21 cellular contexts compared by ENCODE assay signal in genomic region chr15:23860846-23861245, GRCh38.
DNase-seq lines count a peak whose midpoint lies in the region; ATAC-seq and TF ChIP-seq lines count a peak whose summit lies in the region.
"Had no signal": no experiment of that assay in that cellular context is flagged by ENCODE, and none has a peak within 500 bp of the region (broad histone marks: within the 10 kb centered on the region; RNA-seq: fewer than 3 reads in every experiment).

No MANE protein-coding gene starts in this region.

- H3K4me1 ChIP-seq in GM23338 (ENCODE audit: insufficient read depth) (0 out of 2 replicates have a peak, but pooled peaks cover 6% of the 10 kb centered on the region), HUES64 (ENCODE audit: insufficient read depth, low read length) (peaks cover 6% of the 10 kb centered on the region; the same call in 1 of the 2 replicates), iPS-18a (ENCODE audit: control insufficient read depth, low read depth, low read length) (peaks cover 15% of the 10 kb centered on the region), neural progenitor cell (peaks cover 27% of the 10 kb centered on the region), MM.1S (ENCODE audit: low read length) (peaks cover 10% of the 10 kb centered on the region)
- H3K4me1 ChIP-seq: SJSA1 had no signal

- H3K4me2 ChIP-seq in GM23338 (no peak overlapping the region), neural progenitor cell (peak overlapping the region; percentile 42), MM.1S (ENCODE audit: low read depth, low read length) (no peak overlapping the region)

- H3K27me3 Mint-ChIP-seq in GM23338 (ENCODE audit: insufficient read depth, low read depth, poor library complexity) = peaks cover 8% of the 10 kb centered on the region
- peaks cover 3% of the 10 kb centered on the region for H3K27me3 Mint-ChIP-seq in neural progenitor cell (ENCODE audit: insufficient read depth, low read depth)

- TF ChIP-seq CTCF in GM23338 (conservative IDR thresholded peaks at IDR 0.05; ENCODE audit: low read depth in 2 of 2) (no peak), neural progenitor cell (IDR thresholded peaks at IDR 0.05) (no peak), MM.1S (IDR thresholded peaks at IDR 0.05; ENCODE audit: low read length) (no peak)

- H2AFZ ChIP-seq in GM23338 (no peak overlapping the region; the same call in 1 of the 2 replicates), neural progenitor cell (replicated peaks) (peak overlapping the region; percentile 65), MM.1S (ENCODE audit: low read length) (no peak overlapping the region)

- H3K27me3 ChIP-seq in GM23338 (ENCODE audit: insufficient read depth) (no peaks in the 10 kb centered on the region), HUES64 (ENCODE audit: insufficient read depth, low read length) (no peaks in the 10 kb centered on the region), iPS-18a (ENCODE audit: control insufficient read depth, insufficient read depth, low read length) (no peaks in the 10 kb centered on the region), neural progenitor cell (no peaks in the 10 kb centered on the region), MM.1S (replicated peaks; ENCODE audit: insufficient read depth, low read length) (no peaks in the 10 kb centered on the region)
- H3K27me3 ChIP-seq: SJSA1 had no signal

- DNase-seq in GM23338 (ENCODE audit: low spot score) (no peak), neural progenitor cell (ENCODE audit: low spot score) (no peak), MM.1S (no peak), GM19238 (ENCODE audit: insufficient read length, low spot score) (no peak), T-helper 9 cell (no peak)
- DNase-seq: Kasumi-1, MV-4-11, NCI-H1105, NCI-H1436 treated with DMSO at 0.1 percent for 48 hours, NCI-H187 treated with DMSO at 0.1 percent for 48 hours, NCI-H2171 treated with DMSO at 0.1 percent for 48 hours, NCI-H524, NCI-H774, PC-3 had no signal

- H3K9ac ChIP-seq in HUES64 (ENCODE audit: low read depth, low read length) (no peak overlapping the region), iPS-18a (ENCODE audit: low read length) (no peak overlapping the region), neural progenitor cell (no peak overlapping the region), MM.1S (ENCODE audit: low read length) (no peak overlapping the region)

- H3K27ac Mint-ChIP-seq in GM23338 = no peak overlapping the region
- no peak overlapping the region for H3K27ac Mint-ChIP-seq in neural progenitor cell

- H3K27ac ChIP-seq in GM23338 (ENCODE audit: low read depth) (no peak overlapping the region), HUES64 (ENCODE audit: low read depth, low read length) (no peak overlapping the region), iPS-18a (ENCODE audit: low read length) (no peak overlapping the region), neural progenitor cell (no peak overlapping the region), MM.1S (ENCODE audit: low read length) (no peak overlapping the region)
- H3K27ac ChIP-seq: SJSA1 had no signal

- H3K9me3 ChIP-seq in HUES64 (ENCODE audit: insufficient read depth, low read depth, low read length) = peaks cover 36% of the 10 kb centered on the region
- peaks cover 11% of the 10 kb centered on the region for H3K9me3 ChIP-seq in iPS-18a (ENCODE audit: control insufficient read depth, low read depth, low read length)
- H3K9me3 ChIP-seq in neural progenitor cell (ENCODE audit: low read depth) = peaks cover 4% of the 10 kb centered on the region
- H3K9me3 ChIP-seq in MM.1S (replicated peaks; ENCODE audit: insufficient read depth, low read length) = no peaks in the 10 kb centered on the region
- H3K9me3 ChIP-seq: SJSA1 had no signal

- H3K9me3 Mint-ChIP-seq in GM23338 (peaks cover 68% of the 10 kb centered on the region), neural progenitor cell (peaks cover 16% of the 10 kb centered on the region)

- H3F3A ChIP-seq in GM23338 (replicated peaks; ENCODE audit: low read depth) (no peaks in the 10 kb centered on the region), neural progenitor cell (ENCODE audit: low read depth) (peaks cover 11% of the 10 kb centered on the region), MM.1S (ENCODE audit: insufficient read depth, low read length) (0 out of 2 replicates have a peak, but pooled peaks cover 3% of the 10 kb centered on the region)

- 90% methylated on average over 10 of the region's 10 CpGs for WGBS in HUES64

- H3K4me1 Mint-ChIP-seq in GM23338 (peaks cover 15% of the 10 kb centered on the region; the same call in 2 of the 3 replicates), neural progenitor cell (peaks cover 43% of the 10 kb centered on the region)

- no peak overlapping the region for H3K4me3 Mint-ChIP-seq in GM23338
- H3K4me3 Mint-ChIP-seq in neural progenitor cell = no peak overlapping the region

- peaks cover 9% of the 10 kb centered on the region; the same call in 1 of the 3 replicates for H3K36me3 Mint-ChIP-seq in GM23338 (ENCODE audit: low read depth)
- H3K36me3 Mint-ChIP-seq in neural progenitor cell = no peaks in the 10 kb centered on the region

- no peaks in the 10 kb centered on the region for H3K36me3 ChIP-seq in GM23338 (ENCODE audit: insufficient read depth)
- H3K36me3 ChIP-seq in HUES64 (ENCODE audit: insufficient read depth, low read length) = no peaks in the 10 kb centered on the region
- no peaks in the 10 kb centered on the region for H3K36me3 ChIP-seq in iPS-18a (ENCODE audit: control insufficient read depth, low read depth, low read length)
- no peaks in the 10 kb centered on the region for H3K36me3 ChIP-seq in neural progenitor cell
- H3K36me3 ChIP-seq in MM.1S (replicated peaks; ENCODE audit: insufficient read depth, low read length) = no peaks in the 10 kb centered on the region
- H3K36me3 ChIP-seq: SJSA1 had no signal

- H3K79me2 ChIP-seq in GM23338 (replicated peaks; ENCODE audit: insufficient read depth) (no peaks in the 10 kb centered on the region), neural progenitor cell (ENCODE audit: low read depth) (no peaks in the 10 kb centered on the region), MM.1S (ENCODE audit: low read length) (no peaks in the 10 kb centered on the region)

- H3K9me2 ChIP-seq in GM23338 (ENCODE audit: insufficient read depth) = no peaks in the 10 kb centered on the region
- no peaks in the 10 kb centered on the region for H3K9me2 ChIP-seq in MM.1S (replicated peaks; ENCODE audit: insufficient read depth, low read length)

- H4K20me1 ChIP-seq in GM23338 (replicated peaks; ENCODE audit: insufficient read depth) (no peaks in the 10 kb centered on the region), neural progenitor cell (ENCODE audit: low read depth) (no peaks in the 10 kb centered on the region), MM.1S (ENCODE audit: insufficient read depth, low read length) (no peaks in the 10 kb centered on the region)

- ATAC-seq in GM23338 = no peak
- no peak for ATAC-seq in GM21423 (IDR thresholded peaks at IDR 0.05; ENCODE audit: unreplicated experiment)
- ATAC-seq: GM12878, K562, PC-3, Right ventricle myocardium inferior had no signal

- H3K4me3 ChIP-seq in GM23338 (peak overlapping the region; percentile 39; the same call in 1 of the 2 replicates), HUES64 (ENCODE audit: low read length) (peak overlapping the region; percentile 45), iPS-18a (ENCODE audit: low read length) (peak overlapping the region; percentile 28), neural progenitor cell (no peak overlapping the region), MM.1S (ENCODE audit: low read length) (no peak overlapping the region)
- H3K4me3 ChIP-seq: GM12878, K562, SJSA1 had no signal

TF ChIP-seq in GM23338, 12 proteins besides CTCF, POLR2A, EP300 and RAD21 (continues in another document):
- TF ChIP-seq EZH2phosphoT487 (IDR thresholded peaks at IDR 0.05; ENCODE audit: unreplicated experiment) (no peak), POLR2AphosphoS5 (IDR thresholded peaks at IDR 0.05; ENCODE audit: low read depth) (no peak), STAT1 (IDR thresholded peaks at IDR 0.05; ENCODE audit: unreplicated experiment) (no peak)
- TF ChIP-seq, protein P1, sequence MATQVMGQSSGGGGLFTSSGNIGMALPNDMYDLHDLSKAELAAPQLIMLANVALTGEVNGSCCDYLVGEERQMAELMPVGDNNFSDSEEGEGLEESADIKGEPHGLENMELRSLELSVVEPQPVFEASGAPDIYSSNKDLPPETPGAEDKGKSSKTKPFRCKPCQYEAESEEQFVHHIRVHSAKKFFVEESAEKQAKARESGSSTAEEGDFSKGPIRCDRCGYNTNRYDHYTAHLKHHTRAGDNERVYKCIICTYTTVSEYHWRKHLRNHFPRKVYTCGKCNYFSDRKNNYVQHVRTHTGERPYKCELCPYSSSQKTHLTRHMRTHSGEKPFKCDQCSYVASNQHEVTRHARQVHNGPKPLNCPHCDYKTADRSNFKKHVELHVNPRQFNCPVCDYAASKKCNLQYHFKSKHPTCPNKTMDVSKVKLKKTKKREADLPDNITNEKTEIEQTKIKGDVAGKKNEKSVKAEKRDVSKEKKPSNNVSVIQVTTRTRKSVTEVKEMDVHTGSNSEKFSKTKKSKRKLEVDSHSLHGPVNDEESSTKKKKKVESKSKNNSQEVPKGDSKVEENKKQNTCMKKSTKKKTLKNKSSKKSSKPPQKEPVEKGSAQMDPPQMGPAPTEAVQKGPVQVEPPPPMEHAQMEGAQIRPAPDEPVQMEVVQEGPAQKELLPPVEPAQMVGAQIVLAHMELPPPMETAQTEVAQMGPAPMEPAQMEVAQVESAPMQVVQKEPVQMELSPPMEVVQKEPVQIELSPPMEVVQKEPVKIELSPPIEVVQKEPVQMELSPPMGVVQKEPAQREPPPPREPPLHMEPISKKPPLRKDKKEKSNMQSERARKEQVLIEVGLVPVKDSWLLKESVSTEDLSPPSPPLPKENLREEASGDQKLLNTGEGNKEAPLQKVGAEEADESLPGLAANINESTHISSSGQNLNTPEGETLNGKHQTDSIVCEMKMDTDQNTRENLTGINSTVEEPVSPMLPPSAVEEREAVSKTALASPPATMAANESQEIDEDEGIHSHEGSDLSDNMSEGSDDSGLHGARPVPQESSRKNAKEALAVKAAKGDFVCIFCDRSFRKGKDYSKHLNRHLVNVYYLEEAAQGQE (IDR thresholded peaks at IDR 0.05; ENCODE audit: unreplicated experiment) = no peak

Comparison
In these comparisons a context has a peak if more than half of its experiments do, and no peak if none do; other contexts are left out.
1. H3K4me3 ChIP-seq: peak in GM23338 (single experiment), HUES64 (single experiment) and iPS-18a (single experiment); none in neural progenitor cell (single experiment) and MM.1S (single experiment).